ENCODE assay signal across 1 cellular context in genomic region chr12:130764073-130764472, GRCh38.
A peak's percentile ranks its signal among the peaks of the same experiment; 100 is the strongest.
TF ChIP-seq lines count a peak whose summit lies in the region.

No MANE protein-coding gene starts in this region.

TF ChIP-seq in K562, 482 proteins besides CTCF, POLR2A, EP300 and RAD21 (continued from another document):
- TF ChIP-seq ZNF318 (IDR thresholded peaks at IDR 0.05; ENCODE audit: borderline replicate concordance in 1 of 2, low read depth in 1 of 2), result peak in 1 of 2 experiments; percentile 8; a peak in 1 of 4 replicates
- no peak for TF ChIP-seq MTA2 (IDR thresholded peaks at IDR 0.05; ENCODE audit: low read depth)
- no peak for TF ChIP-seq RCOR1 (IDR thresholded peaks at IDR 0.05; ENCODE audit: borderline replicate concordance in 1 of 2, low read depth in 2 of 2, low read length in 2 of 2)
- TF ChIP-seq, protein P1, sequence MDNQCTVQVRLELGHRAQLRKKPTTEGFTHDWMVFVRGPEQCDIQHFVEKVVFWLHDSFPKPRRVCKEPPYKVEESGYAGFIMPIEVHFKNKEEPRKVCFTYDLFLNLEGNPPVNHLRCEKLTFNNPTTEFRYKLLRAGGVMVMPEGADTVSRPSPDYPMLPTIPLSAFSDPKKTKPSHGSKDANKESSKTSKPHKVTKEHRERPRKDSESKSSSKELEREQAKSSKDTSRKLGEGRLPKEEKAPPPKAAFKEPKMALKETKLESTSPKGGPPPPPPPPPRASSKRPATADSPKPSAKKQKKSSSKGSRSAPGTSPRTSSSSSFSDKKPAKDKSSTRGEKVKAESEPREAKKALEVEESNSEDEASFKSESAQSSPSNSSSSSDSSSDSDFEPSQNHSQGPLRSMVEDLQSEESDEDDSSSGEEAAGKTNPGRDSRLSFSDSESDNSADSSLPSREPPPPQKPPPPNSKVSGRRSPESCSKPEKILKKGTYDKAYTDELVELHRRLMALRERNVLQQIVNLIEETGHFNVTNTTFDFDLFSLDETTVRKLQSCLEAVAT (IDR thresholded peaks at IDR 0.05), result peak in 1 of 2 experiments; percentile 39; a peak in 1 of 4 replicates
- TF ChIP-seq JUNB (CRISPR knock-in tag; conservative IDR thresholded peaks at IDR 0.05), result peak; percentile 93
- TF ChIP-seq ZNF124 (CRISPR knock-in tag; IDR thresholded peaks at IDR 0.05), result no peak
- TF ChIP-seq TFAM (CRISPR knock-in tag; conservative IDR thresholded peaks at IDR 0.05), result no peak
- TF ChIP-seq DIDO1 (tag; IDR thresholded peaks at IDR 0.05; ENCODE audit: low read depth), result 0 out of 2 replicates have a peak, but pooled peaks have one; percentile 22
- no peak for TF ChIP-seq ZNF830 (CRISPR knock-in tag; IDR thresholded peaks at IDR 0.05)
- TF ChIP-seq RBM17 (IDR thresholded peaks at IDR 0.05; ENCODE audit: borderline replicate concordance, low read depth, low read length), result no peak
- no peak for TF ChIP-seq ZNF57 (CRISPR knock-in tag; IDR thresholded peaks at IDR 0.05)
- TF ChIP-seq ZNF197 (CRISPR knock-in tag; IDR thresholded peaks at IDR 0.05; ENCODE audit: low read depth), result no peak
- TF ChIP-seq ZNF507 (tag; conservative IDR thresholded peaks at IDR 0.05), result no peak
- no peak for TF ChIP-seq NR2C2 (CRISPR knock-in tag; IDR thresholded peaks at IDR 0.05)
- TF ChIP-seq NR2C2 (tag; IDR thresholded peaks at IDR 0.05), result no peak
- peak; percentile 89; the same call in 1 of the 2 replicates for TF ChIP-seq CREB1 (IDR thresholded peaks at IDR 0.05)
- peak; percentile 95 for TF ChIP-seq CREB1 (CRISPR knock-in tag; IDR thresholded peaks at IDR 0.05)
- TF ChIP-seq CBX3 (IDR thresholded peaks at IDR 0.05; ENCODE audit: borderline replicate concordance in 1 of 2, low read length in 2 of 2), result 0 out of 3 replicates have a peak, but pooled peaks of 1 of the 2 experiments have one; percentile 6
- TF ChIP-seq ZNF444 (CRISPR knock-in tag; IDR thresholded peaks at IDR 0.05), result no peak
- TF ChIP-seq ZNF644 (tag; IDR thresholded peaks at IDR 0.05; ENCODE audit: low read depth), result no peak
